ENCODE assay signal across 1 cellular context in genomic region chr19:45777395-45777961, GRCh38.
A peak's percentile ranks its signal among the peaks of the same experiment; 100 is the strongest.
TF ChIP-seq lines count a peak whose summit lies in the region.

No MANE protein-coding gene starts in this region.

TF ChIP-seq in K562, 482 proteins besides CTCF, POLR2A, EP300 and RAD21:
- TF ChIP-seq EZH2 (IDR thresholded peaks at IDR 0.05; ENCODE audit: borderline replicate concordance, low read depth, low read length): no peak
- no peak for TF ChIP-seq WHSC1 (IDR thresholded peaks at IDR 0.05; ENCODE audit: low read length)
- no peak for TF ChIP-seq NR0B1 (IDR thresholded peaks at IDR 0.05; ENCODE audit: partially characterized antibody)
- TF ChIP-seq CBX5 (IDR thresholded peaks at IDR 0.05; ENCODE audit: borderline replicate concordance, low read depth): no peak
- TF ChIP-seq CREM (IDR thresholded peaks at IDR 0.05; ENCODE audit: low read depth): no peak
- peak; percentile 58 for TF ChIP-seq RBFOX2 (IDR thresholded peaks at IDR 0.05; ENCODE audit: low read depth, low read length)
- TF ChIP-seq NFYB (IDR thresholded peaks at IDR 0.05; ENCODE audit: extremely low read depth, insufficient read length): no peak
- TF ChIP-seq E2F5 (CRISPR knock-in tag; IDR thresholded peaks at IDR 0.05): no peak
TF ChIP-seq in K562: peak in this region for 1.
